ENCODE assay signal across 10 cellular contexts in the genomic region with DNA sequence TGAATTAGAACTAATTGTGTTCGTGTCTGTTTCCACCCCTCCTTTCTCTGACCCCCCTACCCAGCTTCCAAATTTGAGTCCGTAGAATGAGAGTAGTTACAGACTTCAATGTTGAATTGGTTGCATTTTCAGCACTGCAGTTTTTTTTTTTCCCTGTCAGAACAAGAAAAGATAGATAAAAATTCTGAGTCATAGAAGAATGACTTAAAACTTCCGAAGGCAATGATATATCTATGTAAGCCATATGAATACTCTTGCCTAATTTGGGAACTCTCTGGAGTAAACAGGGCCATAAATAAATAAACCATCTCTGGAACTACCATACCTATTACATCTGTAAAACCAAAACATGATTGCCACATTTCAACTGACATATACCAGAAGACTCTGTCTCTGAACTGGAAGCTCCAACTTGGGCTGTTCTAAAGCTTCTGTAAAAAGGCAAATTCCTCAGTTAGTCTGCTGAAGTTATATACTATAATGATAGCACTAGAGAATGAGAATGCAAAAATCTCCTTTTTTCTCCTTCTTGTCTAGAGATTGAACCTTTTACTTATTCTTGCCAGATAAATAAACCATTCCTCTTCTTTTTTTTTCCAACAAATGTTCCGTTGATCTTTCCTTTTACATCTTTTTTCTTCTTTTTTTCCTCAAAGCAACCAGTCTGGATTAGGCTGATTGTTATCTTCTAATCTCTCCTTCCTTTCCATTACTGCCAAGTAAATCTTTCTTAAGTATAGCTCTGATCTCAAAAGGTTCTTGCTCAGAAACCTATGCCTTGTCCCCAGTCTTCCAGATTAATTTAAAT. TPM values are rescaled to one million over a fixed set of nuclear protein-coding genes. Genes with fewer than 3 reads are reported as not detected.
DNase-seq lines count a peak whose midpoint lies in the region; ATAC-seq and TF ChIP-seq lines count a peak whose summit lies in the region.
"Had no signal": no experiment of that assay in that cellular context is flagged by ENCODE, and none has a peak within 500 bp of the region (broad histone marks: within the 10 kb centered on the region; RNA-seq: fewer than 3 reads in every experiment).

No MANE protein-coding gene starts in this region.

- WGBS in hepatocyte (ENCODE audit: low lambda C conversion rate, missing lambda C conversion rate), result 38% methylated on average over 4 of the region's 4 CpGs
- 90 to 95% methylated on average over 2 to 4 of the region's 4 CpGs for WGBS in endodermal cell (ENCODE audit: insufficient coverage in 1 of 2, insufficient read length in 1 of 2), 2 experiments

- no peaks in the 10 kb centered on the region for H3K36me3 ChIP-seq in cardiac muscle cell
- H3K36me3 ChIP-seq in right atrium auricular region, result peaks cover 11% of the 10 kb centered on the region
- no peaks in the 10 kb centered on the region for H3K36me3 ChIP-seq in hepatocyte (replicated peaks; ENCODE audit: insufficient read depth, low read depth)
- H3K36me3 ChIP-seq in endodermal cell (ENCODE audit: control insufficient read depth, insufficient read depth, low read length), result peaks cover 69% of the 10 kb centered on the region

- no peaks in the 10 kb centered on the region for H3K9me3 Mint-ChIP-seq in activated CD4-positive, alpha-beta memory T cell treated with anti-CD3 and anti-CD28 coated beads, Interleukin-2, amount 10 ng/mL, durations not matched to agents 7 days and 5 days
- no peaks in the 10 kb centered on the region for H3K9me3 Mint-ChIP-seq in type B pancreatic cell
- no peaks in the 10 kb centered on the region for H3K9me3 Mint-ChIP-seq in endodermal cell
- H3K9me3 Mint-ChIP-seq: T-helper 1 cell treated with Interleukin-12 subunit alpha and Interleukin-12 subunit beta and Interleukin-4 antibody, amounts not matched to agents 30 μg/mL and 1 μg/mL, for 36 hours had no signal

- no peaks in the 10 kb centered on the region for H3K27me3 ChIP-seq in cardiac muscle cell
- H3K27me3 ChIP-seq in right atrium auricular region, result no peaks in the 10 kb centered on the region
- no peaks in the 10 kb centered on the region for H3K27me3 ChIP-seq in hepatocyte
- peaks cover 6% of the 10 kb centered on the region for H3K27me3 ChIP-seq in endodermal cell (ENCODE audit: control insufficient read depth, insufficient read depth, low read length, poor library complexity, severe bottlenecking)

- H4K20me1 ChIP-seq in hepatocyte (ENCODE audit: insufficient read depth, poor library complexity, severe bottlenecking), result peaks cover 10% of the 10 kb centered on the region

- H3K4me1 ChIP-seq in cardiac muscle cell (ENCODE audit: low read depth), result peaks cover 19% of the 10 kb centered on the region
- H3K4me1 ChIP-seq in right atrium auricular region, result peaks cover 0 to 76% of the 10 kb centered on the region in 2 donors
- H3K4me1 ChIP-seq in hepatocyte (ENCODE audit: insufficient read depth), result peaks cover 16% of the 10 kb centered on the region
- no peaks in the 10 kb centered on the region for H3K4me1 ChIP-seq in endodermal cell (ENCODE audit: control insufficient read depth, insufficient read depth, low read length)

- no peak overlapping the region for H3K4me3 ChIP-seq in cardiac muscle cell
- no peak overlapping the region for H3K4me3 ChIP-seq in right atrium auricular region
- no peak overlapping the region for H3K4me3 ChIP-seq in hepatocyte
- H3K4me3 ChIP-seq in endodermal cell (ENCODE audit: low read length), result no peak overlapping the region

- DNase-seq in cardiac muscle cell (ENCODE audit: low read depth in 1 of 2, low spot score in 1 of 2) (peak in 1 of 2 donors; percentile 77), right atrium auricular region (ENCODE audit: low spot score) (no peak), hepatocyte (ENCODE audit: low spot score) (peak; percentile 51), type B pancreatic cell (ENCODE audit: extremely low spot score, unreplicated experiment) (no peak), NCI-H2081 (lab: John Stamatoyannopoulos, UW) (no peak), endodermal cell (no peak)
- DNase-seq in activated CD4-positive, alpha-beta memory T cell treated with anti-CD3 and anti-CD28 coated beads, Interleukin-2, amount 10 ng/mL, durations not matched to agents 7 days and 5 days, result no peak
- DNase-seq: NCI-H1930 had no signal

- no peak for ATAC-seq in HG02970 (IDR thresholded peaks at IDR 0.05; ENCODE audit: low FRiP score, unreplicated experiment)

- CTCF ChIA-PET in activated CD4-positive, alpha-beta memory T cell treated with anti-CD3 and anti-CD28 coated beads, Interleukin-2, amount 10 ng/mL, durations not matched to agents 7 days and 5 days (lab: Charles Lee), result interaction anchor here (1.0 kb wide), 1 partner anchor 11 kb away, joined by 3 read pairs; no protein-coding TSS in a partner anchor

- TF ChIP-seq CTCF in cardiac muscle cell (IDR thresholded peaks at IDR 0.05; ENCODE audit: low read depth, low read length) (no peak), right atrium auricular region (IDR thresholded peaks at IDR 0.05) (no peak), hepatocyte (IDR thresholded peaks at IDR 0.05; ENCODE audit: poor library complexity) (no peak), type B pancreatic cell (conservative IDR thresholded peaks at IDR 0.05) (no peak), endodermal cell (conservative IDR thresholded peaks at IDR 0.05) (no peak)

- peaks cover 74% of the 10 kb centered on the region for H3K79me2 ChIP-seq in hepatocyte

- no peaks in the 10 kb centered on the region for H3K27me3 Mint-ChIP-seq in activated CD4-positive, alpha-beta memory T cell treated with anti-CD3 and anti-CD28 coated beads, Interleukin-2, amount 10 ng/mL, durations not matched to agents 7 days and 5 days
- no peaks in the 10 kb centered on the region for H3K27me3 Mint-ChIP-seq in type B pancreatic cell
- peaks cover 38% of the 10 kb centered on the region for H3K27me3 Mint-ChIP-seq in endodermal cell (ENCODE audit: insufficient read depth)

- peak overlapping the region; percentile 13 for H3K27ac Mint-ChIP-seq in activated CD4-positive, alpha-beta memory T cell treated with anti-CD3 and anti-CD28 coated beads, Interleukin-2, amount 10 ng/mL, durations not matched to agents 7 days and 5 days
- H3K27ac Mint-ChIP-seq in type B pancreatic cell (peak overlapping the region; percentile 66), endodermal cell (no peak overlapping the region)
- H3K27ac Mint-ChIP-seq: T-helper 1 cell treated with Interleukin-12 subunit alpha and Interleukin-12 subunit beta and Interleukin-4 antibody, amounts not matched to agents 30 μg/mL and 1 μg/mL, for 36 hours had no signal

- POLR2A ChIA-PET in activated CD4-positive, alpha-beta memory T cell treated with anti-CD3 and anti-CD28 coated beads, Interleukin-2, amount 10 ng/mL, durations not matched to agents 7 days and 5 days (lab: Charles Lee), result interaction anchor here (0.6 to 1.2 kb wide), 9 partner anchors 8 to 383 kb away, joined by 3 to 5 read pairs (median 3); no protein-coding TSS in a partner anchor

- H2AFZ ChIP-seq in hepatocyte, result no peak overlapping the region

- peak overlapping the region; percentile 45 for H3K27ac ChIP-seq in cardiac muscle cell
- no peak overlapping the region for H3K27ac ChIP-seq in right atrium auricular region
- peak overlapping the region; percentile 57 for H3K27ac ChIP-seq in hepatocyte
- H3K27ac ChIP-seq in endodermal cell (ENCODE audit: low read depth, low read length), result no peak overlapping the region

- H3K36me3 Mint-ChIP-seq in activated CD4-positive, alpha-beta memory T cell treated with anti-CD3 and anti-CD28 coated beads, Interleukin-2, amount 10 ng/mL, durations not matched to agents 7 days and 5 days (ENCODE audit: low read depth), result peaks cover 38% of the 10 kb centered on the region
- peaks cover 26% of the 10 kb centered on the region for H3K36me3 Mint-ChIP-seq in type B pancreatic cell
- peaks cover 42% of the 10 kb centered on the region for H3K36me3 Mint-ChIP-seq in endodermal cell (ENCODE audit: low read depth)

- no peak overlapping the region for H3K4me3 Mint-ChIP-seq in activated CD4-positive, alpha-beta memory T cell treated with anti-CD3 and anti-CD28 coated beads, Interleukin-2, amount 10 ng/mL, durations not matched to agents 7 days and 5 days
- peak overlapping the region; percentile 42 for H3K4me3 Mint-ChIP-seq in type B pancreatic cell
- H3K4me3 Mint-ChIP-seq in endodermal cell, result no peak overlapping the region
- H3K4me3 Mint-ChIP-seq: T-helper 1 cell treated with Interleukin-12 subunit alpha and Interleukin-12 subunit beta and Interleukin-4 antibody, amounts not matched to agents 30 μg/mL and 1 μg/mL, for 36 hours had no signal

- H3K9me3 ChIP-seq in cardiac muscle cell (ENCODE audit: low read depth), result no peaks in the 10 kb centered on the region
- no peaks in the 10 kb centered on the region for H3K9me3 ChIP-seq in right atrium auricular region
- H3K9me3 ChIP-seq in hepatocyte (ENCODE audit: low read depth), result no peaks in the 10 kb centered on the region
- no peaks in the 10 kb centered on the region for H3K9me3 ChIP-seq in endodermal cell (ENCODE audit: control insufficient read depth, low read length)

- peaks cover 34% of the 10 kb centered on the region for H3K4me1 Mint-ChIP-seq in activated CD4-positive, alpha-beta memory T cell treated with anti-CD3 and anti-CD28 coated beads, Interleukin-2, amount 10 ng/mL, durations not matched to agents 7 days and 5 days
- H3K4me1 Mint-ChIP-seq in type B pancreatic cell (ENCODE audit: unreplicated experiment), result peaks cover 22% of the 10 kb centered on the region
- H3K4me1 Mint-ChIP-seq in endodermal cell, result peaks cover 22% of the 10 kb centered on the region

- peak overlapping the region; percentile 45 for H3K4me2 ChIP-seq in hepatocyte

- H3K9ac ChIP-seq in endodermal cell (ENCODE audit: extremely low read depth, low read length, poor library complexity, severe bottlenecking), result no peak overlapping the region

- no peaks in the 10 kb centered on the region for H3K9me2 ChIP-seq in hepatocyte (replicated peaks; ENCODE audit: insufficient read depth)

RNA-seq across cellular contexts. Expression of a gene that starts 23.5 kb away (rescaled TPM):
- total RNA-seq in cardiac muscle cell (130 and 167 TPM in 2 replicates), right atrium auricular region (100 to 1,000 TPM; 173 to 216 TPM), hepatocyte (77.3 and 93.4 TPM in 2 replicates), type B pancreatic cell (ENCODE audit: low replicate concordance) (110 and 125 TPM in 2 replicates), endodermal cell (100 to 1,000 TPM; 109 to 214 TPM)
- polyA plus RNA-seq in cardiac muscle cell (118 and 162 TPM in 2 replicates), hepatocyte (60.8 and 64.0 TPM in 2 replicates)
- 10 to 100 TPM; 70.1 to 71.8 TPM for total RNA-seq in activated CD4-positive, alpha-beta memory T cell treated with anti-CD3 and anti-CD28 coated beads, Interleukin-2, amount 10 ng/mL, durations not matched to agents 7 days and 5 days
- 102 TPM for polyA plus RNA-seq in endodermal cell (2013, experiment 1 of 2)
- polyA plus RNA-seq in endodermal cell (2013, experiment 2 of 2), result 96.2 TPM

Comparison
In these comparisons a context has a peak if more than half of its experiments do, and no peak if none do; other contexts are left out.
1. H3K27ac ChIP-seq: peak in cardiac muscle cell (single experiment) and hepatocyte (single experiment); none in right atrium auricular region (0 of 2) and endodermal cell (single experiment).